Comparison of ENCODE assay signal across 19 cellular contexts in the genomic region with DNA sequence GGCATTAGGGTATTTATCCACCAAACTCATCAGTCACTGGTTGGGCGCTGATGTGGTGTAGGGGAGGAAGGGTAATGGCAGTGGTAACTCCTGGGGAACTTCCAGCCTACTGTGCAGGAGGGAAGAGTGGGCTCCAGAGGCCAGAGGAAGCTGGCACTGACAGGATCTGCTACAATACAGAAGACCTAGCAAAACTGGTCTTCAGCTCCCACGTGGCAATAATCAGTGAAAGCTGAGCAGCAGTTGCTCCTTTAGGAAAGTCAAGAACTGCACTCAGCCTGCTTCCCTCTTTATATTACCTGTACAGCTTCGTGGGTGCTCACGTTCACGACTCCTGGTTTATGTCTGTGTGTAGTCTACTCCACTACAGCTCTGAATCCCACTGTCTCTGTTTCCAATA. TPM values are rescaled to one million over a fixed set of nuclear protein-coding genes. Genes with fewer than 3 reads are reported as not detected.
DNase-seq lines count a peak whose midpoint lies in the region; ATAC-seq, FAIRE-seq and TF ChIP-seq lines count a peak whose summit lies in the region.
"Had no signal": no experiment of that assay in that cellular context is flagged by ENCODE, and none has a peak within 500 bp of the region (broad histone marks: within the 10 kb centered on the region; RNA-seq: fewer than 3 reads in every experiment).

No MANE protein-coding gene starts in this region.

- no peak for TF ChIP-seq RAD21 in IMR-90 (IDR thresholded peaks at IDR 0.05; ENCODE audit: low read length)
- TF ChIP-seq RAD21 in H1 (IDR thresholded peaks at IDR 0.05 in 1 of 2, conservative IDR thresholded peaks at IDR 0.05 in 1 of 2; ENCODE audit: low read depth in 2 of 2, low read length in 2 of 2), result no peak

- 57% methylated on average over 1 of the region's 5 CpGs; no CpG with 5 or more reads in 1 of the 2 experiments for WGBS in IMR-90 (ENCODE audit: extremely low coverage in 2 of 2, insufficient read length in 1 of 2), 2 experiments
- WGBS in H1 (ENCODE audit: extremely low coverage in 1 of 2, insufficient coverage in 1 of 2, insufficient read length in 1 of 2, insufficient replicate concordance in 2 of 2, low coverage in 1 of 2, low lambda C conversion rate in 2 of 2, missing lambda C conversion rate in 1 of 2), 2 experiments, result 86% methylated on average over 5 of the region's 5 CpGs; no CpG with 5 or more reads in 1 of the 2 experiments

- H3K9ac ChIP-seq in IMR-90 (ENCODE audit: low read depth, low read length) (no peak overlapping the region), H1 (replicated peaks in 1 of 4; ENCODE audit: extremely low read depth in 1 of 4, low read depth in 3 of 4, low read length in 3 of 4) (no peak overlapping the region)

- no peak overlapping the region for H3K4me3 ChIP-seq in IMR-90 (ENCODE audit: insufficient read depth, low read depth, low read length)
- no peak overlapping the region for H3K4me3 ChIP-seq in Panc1 (ENCODE audit: low read depth in 2 of 2, low read length in 2 of 2)
- H3K4me3 ChIP-seq in H1 (ENCODE audit: extremely low read depth in 1 of 4, insufficient read depth in 2 of 4, low read depth in 3 of 4, low read length in 4 of 4), result no peak overlapping the region
- H3K4me3 ChIP-seq: MG63 had no signal

- H3K23me2 ChIP-seq in H1 (ENCODE audit: low read depth, low read length), result no peaks in the 10 kb centered on the region

- H2BK15ac ChIP-seq in IMR-90 (ENCODE audit: low read depth, low read length) (peak overlapping the region; percentile 75; the same call in 2 of the 3 replicates), H1 (ENCODE audit: low read length) (peak overlapping the region; percentile 88)

- H3K4me1 ChIP-seq in IMR-90 (ENCODE audit: control insufficient read depth, insufficient read depth, low read length) (peaks cover 42% of the 10 kb centered on the region), Panc1 (ENCODE audit: control insufficient read depth, insufficient read depth, low read length) (peaks cover 40% of the 10 kb centered on the region), H1 (replicated peaks in 1 of 4; ENCODE audit: control insufficient read depth in 3 of 4, insufficient read depth in 4 of 4, low read length in 3 of 4) (peaks cover 0 to 9% (median 4%) of the 10 kb centered on the region in 4 experiments; a peak in 4 of 7 replicates)

- H3K27ac Mint-ChIP-seq in osteocyte (ENCODE audit: unreplicated experiment), result peak overlapping the region; percentile 94
- H3K27ac Mint-ChIP-seq: B cell; CD4-positive, CD25-positive, alpha-beta regulatory T cell had no signal

- ATAC-seq in IMR-90 (ENCODE audit: low read depth), result no peak
- ATAC-seq in Panc1, result no peak
- ATAC-seq in GM18907 (IDR thresholded peaks at IDR 0.05; ENCODE audit: unreplicated experiment), result no peak
- ATAC-seq in GM19467 (IDR thresholded peaks at IDR 0.05; ENCODE audit: unreplicated experiment), result no peak
- ATAC-seq in GM21447 (IDR thresholded peaks at IDR 0.05; ENCODE audit: unreplicated experiment), result no peak

- H3K9me3 ChIP-seq in IMR-90 (ENCODE audit: control insufficient read depth, insufficient read depth, low read length) (no peaks in the 10 kb centered on the region), Panc1 (ENCODE audit: control insufficient read depth, insufficient read depth, low read depth, low read length) (no peaks in the 10 kb centered on the region), H1 (ENCODE audit: insufficient read depth in 2 of 2, low read depth in 1 of 2, low read length in 1 of 2) (no peaks in the 10 kb centered on the region)
- H3K9me3 ChIP-seq: MG63 had no signal

- peak overlapping the region; percentile 71 for H2AK9ac ChIP-seq in IMR-90 (replicated peaks; ENCODE audit: low read depth, low read length, poor library complexity)

- POLR2A ChIA-PET in IMR-90 (lab: Charles Lee; ENCODE audit: unreplicated experiment), result interaction anchor here (0.6 kb wide), 1 partner anchor 104 kb away, joined by 3 read pairs; no protein-coding TSS in a partner anchor
- POLR2A ChIA-PET in Panc1 (lab: Charles Lee), result no interaction called here
- POLR2A ChIA-PET in H1 (lab: Charles Lee; ENCODE audit: partially characterized antibody), result interaction anchor here (0.8 to 2.1 kb wide), 9 partner anchors 9 to 109 kb away, joined by 3 to 7 read pairs (median 4); a partner anchor contains a TSS

- H4K8ac ChIP-seq in IMR-90 (ENCODE audit: low read depth in 2 of 2, low read length in 2 of 2), result peak overlapping the region; percentile 12 to 38
- H4K8ac ChIP-seq in H1 (ENCODE audit: extremely low read depth, insufficient read depth, low read length), result no peak overlapping the region

- H2BK5ac ChIP-seq in IMR-90 (ENCODE audit: low read depth, low read length, poor library complexity, severe bottlenecking) (peak overlapping the region; percentile 6), H1 (ENCODE audit: low read depth, low read length) (no peak overlapping the region)

- TF ChIP-seq POLR2A in IMR-90 (IDR thresholded peaks at IDR 0.05; ENCODE audit: low read depth, low read length) (no peak), H1 (IDR thresholded peaks at IDR 0.05; ENCODE audit: control extremely low read depth in 1 of 2, low read depth in 2 of 2, low read length in 2 of 2) (no peak)

- H3K23ac ChIP-seq in IMR-90 (ENCODE audit: low read depth, low read length) (peak overlapping the region; percentile 40; the same call in 1 of the 2 replicates), H1 (ENCODE audit: insufficient read length) (no peak overlapping the region)

- H3K36me3 ChIP-seq in IMR-90 (ENCODE audit: control insufficient read depth, insufficient read depth, low read length), result no peaks in the 10 kb centered on the region
- H3K36me3 ChIP-seq in Panc1 (ENCODE audit: control insufficient read depth, insufficient read depth, low read length), result no peaks in the 10 kb centered on the region
- no peaks in the 10 kb centered on the region for H3K36me3 ChIP-seq in H1 (ENCODE audit: control insufficient read depth in 2 of 4, insufficient read depth in 4 of 4, low read length in 3 of 4)
- H3K36me3 ChIP-seq: MG63 had no signal

- H3K27ac ChIP-seq in IMR-90 (ENCODE audit: insufficient read depth, low read length) (no peak overlapping the region), Panc1 (ENCODE audit: low read length) (peak overlapping the region; percentile 75), H1 (ENCODE audit: low read depth, low read length) (no peak overlapping the region)

- intact Hi-C loops in IMR-90 (cut with micrococcal nuclease), result no loop called here
- intact Hi-C loops in Panc1 (cut with micrococcal nuclease; ENCODE audit: unreplicated experiment), result no loop called here
- intact Hi-C loops in head of caudate nucleus (cut with DNase I), result no loop called here

- peaks cover 37% of the 10 kb centered on the region for H3K9me1 ChIP-seq in IMR-90 (ENCODE audit: insufficient read depth, low read length)

- no peaks in the 10 kb centered on the region for H3K27me3 Mint-ChIP-seq in osteocyte (ENCODE audit: unreplicated experiment)
- H3K27me3 Mint-ChIP-seq: B cell had no signal

- DNase-seq in IMR-90, result no peak
- DNase-seq in Panc1 (ENCODE audit: low read depth, low spot score), result no peak
- no peak for DNase-seq in H1 (ENCODE audit: low read depth in 1 of 2, low spot score in 2 of 2)
- DNase-seq in osteocyte (ENCODE audit: extremely low spot score, unreplicated experiment), result no peak
- DNase-seq in head of caudate nucleus, result no peak
- DNase-seq: CD4-positive, CD25-positive, alpha-beta regulatory T cell; DMS79; GOT3; HFFc6; MG63; NCI-H1092; NCI-H2107; NCI-H345; NCI-H526 treated with DMSO at 0.1 percent for 48 hours; OCI-M1 had no signal

- H3K56ac ChIP-seq in IMR-90 (ENCODE audit: extremely low read depth, insufficient read depth, low read length) (no peak overlapping the region), H1 (replicated peaks; ENCODE audit: insufficient read length, low read depth, low read length) (no peak overlapping the region)

- no peak overlapping the region for H3K4me2 ChIP-seq in IMR-90 (ENCODE audit: low read depth, low read length)
- no peak overlapping the region for H3K4me2 ChIP-seq in H1 (ENCODE audit: insufficient read depth in 1 of 2, low read depth in 2 of 2, low read length in 2 of 2)

- in situ Hi-C loops in IMR-90 (cut with MboI; ENCODE audit: low sequenced_read_pairs), result no loop called here
- in situ Hi-C loops in Panc1 (cut with HindIII; ENCODE audit: low pct_unique_long_range_greater_than_20kb, low sequenced_read_pairs), result no loop called here

- H3K36me3 Mint-ChIP-seq in osteocyte (ENCODE audit: unreplicated experiment), result no peaks in the 10 kb centered on the region
- H3K36me3 Mint-ChIP-seq: CD4-positive, CD25-positive, alpha-beta regulatory T cell had no signal

- H3K18ac ChIP-seq in IMR-90 (ENCODE audit: low read depth, low read length) (peak overlapping the region; percentile 63), H1 (ENCODE audit: extremely low read depth, low read length) (no peak overlapping the region)

- no peaks in the 10 kb centered on the region; the same call in 1 of the 2 replicates for H4K20me1 ChIP-seq in IMR-90 (ENCODE audit: insufficient read depth, low read length)
- H4K20me1 ChIP-seq in H1 (replicated peaks in 1 of 2; ENCODE audit: control insufficient read depth in 1 of 2, insufficient read depth in 2 of 2, low read length in 2 of 2), result no peaks in the 10 kb centered on the region

- H3K4ac ChIP-seq in IMR-90 (ENCODE audit: low read depth, low read length) (peak overlapping the region; percentile 95), H1 (replicated peaks; ENCODE audit: insufficient read length, low read depth, low read length) (no peak overlapping the region)

- H2BK20ac ChIP-seq in IMR-90 (ENCODE audit: low read depth, low read length), result peak overlapping the region; percentile 74
- H2BK20ac ChIP-seq in H1 (ENCODE audit: low read length), result no peak overlapping the region

- no peak for TF ChIP-seq CTCF in IMR-90 (conservative IDR thresholded peaks at IDR 0.05; ENCODE audit: low read depth, low read length)
- TF ChIP-seq CTCF in Panc1 (IDR thresholded peaks at IDR 0.05), result no peak
- TF ChIP-seq CTCF in H1 (IDR thresholded peaks at IDR 0.05; ENCODE audit: control extremely low read depth in 1 of 3, insufficient read depth in 1 of 3, low read depth in 1 of 3, low read length in 3 of 3), result no peak
- no peak for TF ChIP-seq CTCF in osteocyte (IDR thresholded peaks at IDR 0.05)

- no peak for FAIRE-seq in H1 (lab: Jason Lieb, UNC)

- H3K79me2 ChIP-seq in H1 (ENCODE audit: control insufficient read depth in 1 of 2, insufficient read depth in 2 of 2, low read length in 2 of 2), result no peaks in the 10 kb centered on the region

- H3K27me3 ChIP-seq in IMR-90 (ENCODE audit: control insufficient read depth, insufficient read depth, low read length) (no peaks in the 10 kb centered on the region), Panc1 (ENCODE audit: control insufficient read depth, insufficient read depth, low read length) (no peaks in the 10 kb centered on the region), H1 (replicated peaks in 1 of 4; ENCODE audit: control insufficient read depth in 3 of 4, extremely low read depth in 1 of 4, insufficient read depth in 3 of 4, low read length in 3 of 4) (no peaks in the 10 kb centered on the region)
- H3K27me3 ChIP-seq: MG63 had no signal

- no peaks in the 10 kb centered on the region for H3K9me3 Mint-ChIP-seq in osteocyte (ENCODE audit: unreplicated experiment)
- H3K9me3 Mint-ChIP-seq: HFFc6 had no signal

- H2AFZ ChIP-seq in IMR-90 (replicated peaks; ENCODE audit: low read length, poor library complexity) (peak overlapping the region; percentile 29), H1 (ENCODE audit: low read length) (no peak overlapping the region)

- TF ChIP-seq EP300 in H1 (IDR thresholded peaks at IDR 0.05; ENCODE audit: borderline replicate concordance in 1 of 2, low read depth in 2 of 2, low read length in 2 of 2), result no peak

- H2BK12ac ChIP-seq in H1 (ENCODE audit: low read depth, low read length), result no peak overlapping the region; the same call in 1 of the 2 replicates

- dilution Hi-C loops in IMR-90 (cut with HindIII; ENCODE audit: low sequenced_read_pairs, unreplicated experiment), result no loop called here

- peaks cover 87% of the 10 kb centered on the region for H3K4me1 Mint-ChIP-seq in osteocyte (ENCODE audit: unreplicated experiment)

- H4K5ac ChIP-seq in IMR-90 (ENCODE audit: low read depth, low read length) (peak overlapping the region; percentile 32), H1 (ENCODE audit: insufficient read length, low read depth, low read length) (no peak overlapping the region)

- peaks cover 6 to 51% of the 10 kb centered on the region in 2 experiments; a peak in 3 of 4 replicates for H3K79me1 ChIP-seq in IMR-90 (ENCODE audit: low read depth in 1 of 2, low read length in 2 of 2)
- H3K79me1 ChIP-seq in H1 (ENCODE audit: low read depth, low read length), result no peaks in the 10 kb centered on the region

- H4K91ac ChIP-seq in IMR-90 (ENCODE audit: insufficient read depth, low read depth, low read length) (peak overlapping the region; percentile 93), H1 (replicated peaks; ENCODE audit: insufficient read length, low read length) (no peak overlapping the region)

- H3K4me3 Mint-ChIP-seq in osteocyte (ENCODE audit: unreplicated experiment), result no peak overlapping the region
- H3K4me3 Mint-ChIP-seq: B cell; CD4-positive, CD25-positive, alpha-beta regulatory T cell; HFFc6 had no signal

- H2BK120ac ChIP-seq in IMR-90 (ENCODE audit: low read depth, low read length) (peak overlapping the region; percentile 98), H1 (replicated peaks; ENCODE audit: low read depth, low read length) (no peak overlapping the region)

- CTCF ChIA-PET in IMR-90 (lab: Yijun Ruan, JAX) (interaction anchor here (0.6 to 1.4 kb wide), 2 partner anchors 49 to 1739 kb away, joined by 3 to 4 read pairs; no protein-coding TSS in a partner anchor), Panc1 (lab: Charles Lee) (interaction anchor here (0.9 to 1.5 kb wide), 2 partner anchors 8 to 10 kb away, joined by 3 to 4 read pairs; no protein-coding TSS in a partner anchor), H1 (lab: Charles Lee; ENCODE audit: partially characterized antibody) (interaction anchor here (0.7 to 27.0 kb wide), 10 partner anchors 10 to 211 kb away, joined by 3 to 681 read pairs (median 6); a partner anchor contains a TSS)

- BruUV-seq in IMR-90 (replicated peaks; lab: Mats Ljungman, UMichigan) (no TSS peak), Panc1 (replicated peaks; lab: Mats Ljungman, UMichigan) (no TSS peak)

- H3K14ac ChIP-seq in IMR-90 (replicated peaks; ENCODE audit: low read depth, low read length), result peak overlapping the region; percentile 11
- no peak overlapping the region for H3K14ac ChIP-seq in H1 (ENCODE audit: insufficient read length)

- H2AK5ac ChIP-seq in IMR-90 (ENCODE audit: low read depth, low read length) (peak overlapping the region; percentile 97), H1 (ENCODE audit: low read depth, low read length) (no peak overlapping the region)

RNA-seq across cellular contexts. Expression of a gene that starts 17.2 kb away (rescaled TPM):
- total RNA-seq in IMR-90 (2012; rRNA removed) (18.9 and 20.4 TPM in 2 replicates), Panc1 (2021; ENCODE audit: unreplicated experiment) (41.4 TPM), osteocyte (37.6 and 38.2 TPM in 2 replicates)
- polyA plus RNA-seq in IMR-90 (2012; rRNA removed) (24.0 and 25.4 TPM in 2 replicates), H1 (2011; rRNA removed) (28.9 and 31.9 TPM in 2 replicates)
- 19.3 and 21.1 TPM in 2 replicates for polyA plus RNA-seq in IMR-90 (2012; cell fraction: cytosol; rRNA removed)
- 51.4 and 75.4 TPM in 2 replicates for polyA plus RNA-seq in IMR-90 (2012; cell fraction: nucleus; rRNA removed; ENCODE audit: low replicate concordance)
- 37.5 TPM for polyA plus RNA-seq in Panc1 (2012; ENCODE audit: insufficient read length)
- 29.9 and 31.7 TPM in 2 replicates for total RNA-seq in H1 (2021; fragmentation: NEBNext Ultra II Directional; extraction: Animal tissue kit (Norgen Biotek cat#: 25700))
- 37.7 TPM for polyA plus RNA-seq in H1 (2011; cell fraction: cytosol; rRNA removed)
- polyA plus RNA-seq in H1 (2011; cell fraction: nucleus; rRNA removed), result 77.7 TPM
- 31.3 to 38.7 TPM (median 34.5 TPM) in 4 replicates for polyA plus RNA-seq in H1 (2012, experiment 1 of 2)
- 22.7 TPM for polyA plus RNA-seq in H1 (2012, experiment 2 of 2)
- 23.2 TPM for polyA plus RNA-seq in H1 (2013, experiment 1 of 2)
- polyA plus RNA-seq in H1 (2013, experiment 2 of 2), result 21.7 TPM
- polyA minus RNA-seq in H1 (2011; rRNA and poly(A)+ RNA removed), result 38.9 and 49.0 TPM in 2 replicates
- polyA minus RNA-seq in H1 (2011; cell fraction: cytosol; rRNA and poly(A)+ RNA removed), result 20.9 TPM
- 32.5 TPM for polyA minus RNA-seq in H1 (2011; cell fraction: nucleus; rRNA and poly(A)+ RNA removed)

RNA-seq across cellular contexts. Expression of a gene that starts 19.3 kb away (rescaled TPM):
- total RNA-seq in IMR-90 (2012; rRNA removed) (115 and 123 TPM in 2 replicates), Panc1 (2021; ENCODE audit: unreplicated experiment) (305 TPM), osteocyte (112 and 118 TPM in 2 replicates)
- polyA plus RNA-seq in IMR-90 (2012; rRNA removed) (230 and 283 TPM in 2 replicates), H1 (2011; rRNA removed) (15.8 and 16.2 TPM in 2 replicates)
- polyA plus RNA-seq in IMR-90 (2012; cell fraction: cytosol; rRNA removed), result 215 and 255 TPM in 2 replicates
- polyA plus RNA-seq in IMR-90 (2012; cell fraction: nucleus; rRNA removed; ENCODE audit: low replicate concordance), result 331 and 562 TPM in 2 replicates
- 162 TPM for polyA plus RNA-seq in Panc1 (2012; ENCODE audit: insufficient read length)
- total RNA-seq in H1 (2021; fragmentation: NEBNext Ultra II Directional; extraction: Animal tissue kit (Norgen Biotek cat#: 25700)), result 23.8 and 26.1 TPM in 2 replicates
- polyA plus RNA-seq in H1 (2011; cell fraction: cytosol; rRNA removed), result 19.5 TPM
- 21.1 TPM for polyA plus RNA-seq in H1 (2011; cell fraction: nucleus; rRNA removed)
- 19.7 to 29.1 TPM (median 26.3 TPM) in 4 replicates for polyA plus RNA-seq in H1 (2012, experiment 1 of 2)
- polyA plus RNA-seq in H1 (2012, experiment 2 of 2), result 23.8 TPM
- 30.9 TPM for polyA plus RNA-seq in H1 (2013, experiment 1 of 2)
- 32.5 TPM for polyA plus RNA-seq in H1 (2013, experiment 2 of 2)
- 9.7 and 10.8 TPM in 2 replicates for polyA minus RNA-seq in H1 (2011; rRNA and poly(A)+ RNA removed)
- 6.0 TPM for polyA minus RNA-seq in H1 (2011; cell fraction: cytosol; rRNA and poly(A)+ RNA removed)
- polyA minus RNA-seq in H1 (2011; cell fraction: nucleus; rRNA and poly(A)+ RNA removed), result 4.4 TPM
- total RNA-seq: B cell had no signal
- polyA plus RNA-seq: CD4-positive, CD25-positive, alpha-beta regulatory T cell had no signal
